ENCODE assay signal across 1 cellular context in genomic region chr2:215912299-215912842, GRCh38.
TF ChIP-seq lines count a peak whose summit lies in the region.

No MANE protein-coding gene starts in this region.

TF ChIP-seq in K562, 482 proteins besides CTCF, POLR2A, EP300 and RAD21 (continued from another document):
- TF ChIP-seq, protein P1, sequence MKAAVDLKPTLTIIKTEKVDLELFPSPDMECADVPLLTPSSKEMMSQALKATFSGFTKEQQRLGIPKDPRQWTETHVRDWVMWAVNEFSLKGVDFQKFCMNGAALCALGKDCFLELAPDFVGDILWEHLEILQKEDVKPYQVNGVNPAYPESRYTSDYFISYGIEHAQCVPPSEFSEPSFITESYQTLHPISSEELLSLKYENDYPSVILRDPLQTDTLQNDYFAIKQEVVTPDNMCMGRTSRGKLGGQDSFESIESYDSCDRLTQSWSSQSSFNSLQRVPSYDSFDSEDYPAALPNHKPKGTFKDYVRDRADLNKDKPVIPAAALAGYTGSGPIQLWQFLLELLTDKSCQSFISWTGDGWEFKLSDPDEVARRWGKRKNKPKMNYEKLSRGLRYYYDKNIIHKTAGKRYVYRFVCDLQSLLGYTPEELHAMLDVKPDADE (conservative IDR thresholded peaks at IDR 0.05; ENCODE audit: control insufficient read depth, low read depth, low read length): no peak
- no peak for TF ChIP-seq YY1 (IDR thresholded peaks at IDR 0.05; ENCODE audit: borderline replicate concordance in 1 of 3, control insufficient read depth in 1 of 3, extremely low read depth in 1 of 3, insufficient read depth in 3 of 3, insufficient read length in 1 of 3, insufficient replicate concordance in 2 of 3, low read depth in 1 of 3, low read length in 2 of 3)
- no peak for TF ChIP-seq SRSF3 (IDR thresholded peaks at IDR 0.05; ENCODE audit: insufficient read depth, low read length)
- no peak for TF ChIP-seq ZNF408 (CRISPR knock-in tag; IDR thresholded peaks at IDR 0.05; ENCODE audit: low read depth)
- peak; percentile 81 for TF ChIP-seq MEIS2 (IDR thresholded peaks at IDR 0.05; ENCODE audit: partially characterized antibody)
- TF ChIP-seq PBX2 (CRISPR knock-in tag; IDR thresholded peaks at IDR 0.05; ENCODE audit: low read depth): no peak
- TF ChIP-seq PBX2 (tag; conservative IDR thresholded peaks at IDR 0.05; ENCODE audit: low read depth): peak; percentile 81
- no peak for TF ChIP-seq MYBL2 (IDR thresholded peaks at IDR 0.05; ENCODE audit: low read depth)
- no peak for TF ChIP-seq MYBL2 (CRISPR knock-in tag; IDR thresholded peaks at IDR 0.05; ENCODE audit: borderline replicate concordance)
- TF ChIP-seq PHF20 (IDR thresholded peaks at IDR 0.05; ENCODE audit: partially characterized antibody): no peak
- no peak for TF ChIP-seq ADNP (tag; IDR thresholded peaks at IDR 0.05)
- TF ChIP-seq ZNF76 (CRISPR knock-in tag; IDR thresholded peaks at IDR 0.05; ENCODE audit: borderline replicate concordance): no peak
- no peak for TF ChIP-seq SRSF9 (IDR thresholded peaks at IDR 0.05; ENCODE audit: borderline replicate concordance, low read depth, low read length)
- peak; percentile 76 for TF ChIP-seq PKNOX1 (IDR thresholded peaks at IDR 0.05)
- TF ChIP-seq ESRRB (CRISPR knock-in tag; IDR thresholded peaks at IDR 0.05; ENCODE audit: borderline replicate concordance): no peak
- TF ChIP-seq ZBTB40 (IDR thresholded peaks at IDR 0.05): no peak
- TF ChIP-seq ZBTB40 (CRISPR knock-in tag; IDR thresholded peaks at IDR 0.05): no peak
